In genomic region chr5:132190161-132190817, GRCh38 we compare ENCODE assay signal across 8 cellular contexts. TPM values are rescaled to one million over a fixed set of nuclear protein-coding genes. Genes with fewer than 3 reads are reported as not detected.
DNase-seq lines count a peak whose midpoint lies in the region; ATAC-seq and FAIRE-seq lines count a peak whose summit lies in the region.

No MANE protein-coding gene starts in this region.

- peak; percentile 5 for DNase-seq in COLO668 (lab: John Stamatoyannopoulos, UW; ENCODE audit: unreplicated experiment)
- peak; percentile 50 for DNase-seq in NCI-H2107 treated with DMSO at 0.1 percent for 48 hours (lab: John Stamatoyannopoulos, UW; ENCODE audit: unreplicated experiment)
- DNase-seq in frontal cortex (ENCODE audit: low spot score in 2 of 2) = peak; percentile 35 to 68
- peak; percentile 69 for DNase-seq in pons (ENCODE audit: low spot score)
- no peak for DNase-seq in activated effector memory CD4-positive, alpha-beta T cell treated with Interleukin-2 at 50 U/mL for 16 hours

- ATAC-seq in GM18870 (IDR thresholded peaks at IDR 0.05; ENCODE audit: unreplicated experiment) (peak; percentile 80), HG03095 (IDR thresholded peaks at IDR 0.05; ENCODE audit: unreplicated experiment) (peak; percentile 91)

- FAIRE-seq in TTC549 (lab: Jason Lieb, UNC) (peak; percentile 91), frontal cortex (lab: Jason Lieb, UNC) (peak; percentile 52)

RNA-seq across cellular contexts. Expression of gene P4HA2, which starts 37.4 kb away (rescaled TPM):
- total RNA-seq in frontal cortex = 13.9 TPM
